ENCODE assay signal across 8 cellular contexts in genomic region chr12:27523642-27524488, GRCh38. TPM values are rescaled to one million over a fixed set of nuclear protein-coding genes. Genes with fewer than 3 reads are reported as not detected.
DNase-seq lines count a peak whose midpoint lies in the region; ATAC-seq and TF ChIP-seq lines count a peak whose summit lies in the region.

PPFIBP1 (plus strand) TSS chr12:27524206; CDS start chr12:27633397, 109,191 bp downstream.

- H3K4me3 ChIP-seq in Loucy (ENCODE audit: low read length, poor library complexity, severe bottlenecking), result peak within 1 kb of the TSS; percentile 84
- peak within 1 kb of the TSS; percentile 75 for H3K4me3 ChIP-seq in fibroblast of mammary gland (ENCODE audit: control insufficient read depth, low read depth, low read length)

- H3K9me3 Mint-ChIP-seq in natural killer cell, result no peaks in the 10 kb centered on the region

- peak within 1 kb of the TSS; percentile 80 for H3K9ac ChIP-seq in Loucy (ENCODE audit: low read depth, low read length, poor library complexity, severe bottlenecking)

- DNase-seq in ELF-1 (ENCODE audit: low read depth, low spot score) (peak; percentile 100), H4 (ENCODE audit: low spot score) (peak; percentile 94), fibroblast of mammary gland (ENCODE audit: low read depth) (peak; percentile 97), natural killer cell (peak; percentile 82)
- peak; percentile 97 for DNase-seq in activated T-helper 9 cell treated with anti-CD3 and anti-CD28 coated beads, Interleukin-2, amount 50 U/mL, for 16 hours (ENCODE audit: low read depth)
- DNase-seq in stimulated activated naive CD4-positive, alpha-beta T cell treated with Interleukin-2 at 50 U/mL for 16 hours (lab: John Stamatoyannopoulos, UW), result peak; percentile 95

- peak within 1 kb of the TSS; percentile 97 for H3K4me3 Mint-ChIP-seq in natural killer cell

- H3K36me3 ChIP-seq in Loucy (ENCODE audit: insufficient read depth, low read length), result no peaks in the 10 kb centered on the region

- H2AFZ ChIP-seq in Loucy (ENCODE audit: low read length), result peak within 1 kb of the TSS; percentile 94

- H3K79me2 ChIP-seq in Loucy (ENCODE audit: insufficient read depth, low read length), result peaks cover 29% of the 10 kb centered on the region

- peak; percentile 67 for TF ChIP-seq POLR2A in Raji (IDR thresholded peaks at IDR 0.05; ENCODE audit: insufficient read depth, low read depth, low read length)

- H3K36me3 Mint-ChIP-seq in natural killer cell, result no peaks in the 10 kb centered on the region

- peak; percentile 14; the same call in 1 of the 2 replicates for TF ChIP-seq CTCF in Loucy (conservative IDR thresholded peaks at IDR 0.05; ENCODE audit: low read length)
- peak; percentile 35 for TF ChIP-seq CTCF in fibroblast of mammary gland (conservative IDR thresholded peaks at IDR 0.05; ENCODE audit: control insufficient read depth, insufficient read depth, low read depth, low read length)
- TF ChIP-seq CTCF in natural killer cell (IDR thresholded peaks at IDR 0.05), result no peak

- peaks cover 12 to 20% of the 10 kb centered on the region in 2 donors for H3K4me1 Mint-ChIP-seq in natural killer cell

- H3K9me2 ChIP-seq in Loucy (replicated peaks; ENCODE audit: low read depth, low read length), result no peaks in the 10 kb centered on the region

- no peaks in the 10 kb centered on the region for H3K27me3 ChIP-seq in Loucy (ENCODE audit: insufficient read depth, low read length, poor library complexity, severe bottlenecking)

- intact Hi-C loops in natural killer cell (cut with micrococcal nuclease), result loop anchor here (2.0 kb wide), 1 partner anchor 187 kb away; the partner anchor contains the start of gene MRPS35

- no peaks in the 10 kb centered on the region for H3F3A ChIP-seq in Loucy (ENCODE audit: low read depth)

- no peaks in the 10 kb centered on the region for H3K9me3 ChIP-seq in Loucy (ENCODE audit: insufficient read depth, low read depth, low read length)

- ATAC-seq in natural killer cell, result peak; percentile 96 to 98 (median 97)

- H3K4me1 ChIP-seq in Loucy (ENCODE audit: insufficient read depth, low read length, poor library complexity, severe bottlenecking), result peaks cover 30% of the 10 kb centered on the region

- H3K27me3 Mint-ChIP-seq in natural killer cell (ENCODE audit: low read depth in 2 of 2), result peaks cover 33 to 45% of the 10 kb centered on the region in 2 donors

- H3K4me2 ChIP-seq in Loucy (ENCODE audit: low read depth, low read length, poor library complexity, severe bottlenecking), result peak within 1 kb of the TSS; percentile 71

- H4K20me1 ChIP-seq in Loucy (ENCODE audit: insufficient read depth, low read length, poor library complexity, severe bottlenecking), result no peaks in the 10 kb centered on the region

- peak within 1 kb of the TSS; percentile 85 to 88 for H3K27ac Mint-ChIP-seq in natural killer cell

RNA-seq across cellular contexts. Expression of gene PPFIBP1, which starts in this region (rescaled TPM):
- total RNA-seq in H4 (2014; rRNA removed; shearing (Covaris generic)), result 15.4 and 15.9 TPM in 2 replicates
- total RNA-seq in natural killer cell, result 1 to 10 TPM in 2 of 3 donors, under 1 TPM in 1; 0.73 to 1.6 (median 1.4) TPM

Comparison
In these comparisons a context has a peak if more than half of its experiments do, and no peak if none do; other contexts are left out.
1. Peak in every context shown above with its lines: DNase-seq, ATAC-seq and H3K4me3 ChIP-seq.